ENCODE assay signal across 38 cellular contexts in the genomic region with DNA sequence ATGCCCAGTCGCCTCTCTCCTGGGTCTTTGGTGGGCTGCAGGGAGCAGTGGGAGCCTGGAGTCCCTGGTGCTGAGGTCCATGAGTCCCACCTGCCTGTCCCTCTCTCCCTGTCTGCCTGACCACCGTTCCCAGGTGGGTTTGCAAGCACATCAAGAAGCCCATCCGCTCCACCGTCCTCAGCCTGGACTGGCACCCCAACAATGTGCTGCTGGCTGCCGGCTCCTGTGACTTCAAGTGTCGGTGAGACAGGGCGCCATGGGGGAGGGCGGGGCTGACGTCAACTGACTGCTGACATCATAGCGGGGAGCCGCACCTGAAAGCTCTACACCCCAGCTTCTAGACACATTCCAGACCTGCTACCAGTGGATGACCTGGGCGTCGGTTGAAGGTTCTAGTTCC.
"Had no signal": no experiment of that assay in that cellular context is flagged by ENCODE, and none has a peak within 500 bp of the region (broad histone marks: within the 10 kb centered on the region; RNA-seq: fewer than 3 reads in every experiment).

No MANE protein-coding gene starts in this region.

- H3K27me3 ChIP-seq: brain microvascular endothelial cell, SJSA1 had no signal

- ATAC-seq: activated T-helper 17 cell treated with anti-CD3 and anti-CD28 coated beads, Interleukin-2, amount 50 U/mL, for 72 hours had no signal

- H3K4me3 ChIP-seq: SJSA1 had no signal

- H3K27ac ChIP-seq: brain microvascular endothelial cell, KMS-11, SJSA1, VCaP had no signal

- H3K9me3 ChIP-seq: SJSA1 had no signal

- DNase-seq: activated B cell treated with CpG ODN at 0.5 μM for 24 hours; activated CD4-positive, alpha-beta memory T cell treated with anti-CD3 and anti-CD28 coated beads for 36 hours; activated CD4-positive, alpha-beta T cell treated with anti-CD3 and anti-CD28 coated beads for 4 hours; activated CD4-positive, alpha-beta T cell treated with anti-CD3 and anti-CD28 coated beads, Interleukin-2, amount 50 U/mL, for 1 hour; activated CD4-positive, CD25-positive, alpha-beta regulatory T cell treated with anti-CD3 and anti-CD28 coated beads, Interleukin-2, amount 50 U/mL, for 72 hours; activated CD8-positive, alpha-beta memory T cell treated with anti-CD3 and anti-CD28 coated beads, Interleukin-2, amount 50 U/mL, for 4 hours; activated effector memory CD4-positive, alpha-beta T cell treated with anti-CD3 and anti-CD28 coated beads, Interleukin-2, amount 50 U/mL, for 16 hours; activated naive CD4-positive, alpha-beta T cell; activated naive CD4-positive, alpha-beta T cell treated with anti-CD3 and anti-CD28 coated beads, Interleukin-2, amount 50 U/mL, for 16 hours; activated naive CD8-positive, alpha-beta T cell treated with anti-CD3 and anti-CD28 coated beads for 36 hours; activated T-cell treated with anti-CD3 and anti-CD28 coated beads for 4 hours; activated T-cell treated with anti-CD3 and anti-CD28 coated beads, Interleukin-2, amount 50 U/mL, for 48 hours; amniotic stem cell; aorta; brain microvascular endothelial cell; central memory CD4-positive, alpha-beta T cell; MM.1S; MV-4-11; NCI-H1092; NCI-H1417; NCI-H146; NCI-H187; NCI-H2029 treated with DMSO at 0.1 percent for 48 hours; NCI-H2107; NCI-H2171; NCI-H510A; NCI-H526; NCI-H748 treated with DMSO at 0.1 percent for 48 hours; NK-92 treated with Interleukin-12 subunit alpha and Interleukin-12 subunit beta, amount 100 ng/mL, for 24 hours; SHP77 treated with DMSO at 0.1 percent for 48 hours; SW 1271; T-helper 1 cell; T-helper 2 cell; T-helper 9 cell had no signal

- H3K9ac ChIP-seq: KMS-11 had no signal

- H3K4me1 ChIP-seq: SJSA1 had no signal
